Comparison of ENCODE assay signal across 8 cellular contexts in the genomic region with DNA sequence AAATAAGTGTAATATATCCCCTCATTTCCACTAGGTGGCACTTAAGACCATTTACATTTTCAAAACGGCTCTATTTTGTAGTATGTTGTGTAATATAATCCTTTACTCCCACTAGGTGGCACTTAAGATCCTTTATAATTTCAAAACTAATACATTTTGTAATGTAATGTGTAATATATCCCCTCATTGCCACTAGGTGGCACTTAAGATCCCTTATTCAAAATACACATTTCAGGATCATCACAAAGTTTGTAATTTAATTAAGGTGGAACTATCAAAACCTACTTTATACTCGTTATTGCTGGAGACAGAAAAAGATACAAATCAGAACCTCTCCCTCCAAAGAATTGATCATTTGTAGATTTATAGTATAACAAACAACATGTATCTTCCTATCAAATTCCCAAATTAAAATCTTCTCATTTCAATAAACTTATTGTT.
DNase-seq lines count a peak whose midpoint lies in the region; ATAC-seq and TF ChIP-seq lines count a peak whose summit lies in the region.

No MANE protein-coding gene starts in this region.

- no peaks in the 10 kb centered on the region for H3K36me3 ChIP-seq in cardiac muscle cell

- no peak overlapping the region for H3K4me3 Mint-ChIP-seq in activated CD8-positive, alpha-beta T cell treated with anti-CD3 and anti-CD28 coated beads, Interleukin-2, amount 10 ng/mL, durations not matched to agents 7 days and 5 days

- H3K4me1 Mint-ChIP-seq in activated CD8-positive, alpha-beta T cell treated with anti-CD3 and anti-CD28 coated beads, Interleukin-2, amount 10 ng/mL, durations not matched to agents 7 days and 5 days (ENCODE audit: low read depth): no peaks in the 10 kb centered on the region

- TF ChIP-seq CTCF in cardiac muscle cell (IDR thresholded peaks at IDR 0.05; ENCODE audit: low read depth, low read length) (peak; percentile 54), retinal pigment epithelial cell (conservative IDR thresholded peaks at IDR 0.05; ENCODE audit: low read depth, low read length) (peak; percentile 51)

- H3K9me3 Mint-ChIP-seq in activated CD8-positive, alpha-beta T cell treated with anti-CD3 and anti-CD28 coated beads, Interleukin-2, amount 10 ng/mL, durations not matched to agents 7 days and 5 days (ENCODE audit: insufficient read depth): no peaks in the 10 kb centered on the region

- CTCF ChIA-PET in activated CD8-positive, alpha-beta T cell treated with anti-CD3 and anti-CD28 coated beads, Interleukin-2, amount 10 ng/mL, durations not matched to agents 7 days and 5 days (lab: Charles Lee): interaction anchor here (1.3 kb wide), 1 partner anchor 1169 kb away, joined by 3 read pairs; no protein-coding TSS in a partner anchor

- peak; percentile 92 for DNase-seq in DMS 273 (lab: John Stamatoyannopoulos, UW; ENCODE audit: unreplicated experiment)
- DNase-seq in NCI-H2227 (lab: John Stamatoyannopoulos, UW; ENCODE audit: unreplicated experiment): peak; percentile 88
- DNase-seq in activated CD8-positive, alpha-beta T cell treated with anti-CD3 and anti-CD28 coated beads, Interleukin-2, amount 10 ng/mL, durations not matched to agents 7 days and 5 days: no peak
- DNase-seq in cardiac muscle cell (ENCODE audit: low read depth in 1 of 2, low spot score in 1 of 2): peak; percentile 71 to 81
- DNase-seq in retinal pigment epithelial cell (ENCODE audit: low read depth): peak; percentile 61
- DNase-seq in mesenteric fat pad (ENCODE audit: low spot score): no peak

- no peaks in the 10 kb centered on the region for H3K9me3 ChIP-seq in cardiac muscle cell (ENCODE audit: low read depth)

- peak; percentile 98 for ATAC-seq in GM19351 (IDR thresholded peaks at IDR 0.05; ENCODE audit: unreplicated experiment)
- peak; percentile 83 for ATAC-seq in HG03354 (IDR thresholded peaks at IDR 0.05; ENCODE audit: poor library complexity, severe bottlenecking, unreplicated experiment)
- peak; percentile 98 for ATAC-seq in activated CD8-positive, alpha-beta T cell treated with anti-CD3 and anti-CD28 coated beads, Interleukin-2, amount 10 ng/mL, durations not matched to agents 7 days and 5 days

- H3K27ac ChIP-seq in cardiac muscle cell: no peak overlapping the region

- peaks cover 7% of the 10 kb centered on the region for H3K27me3 Mint-ChIP-seq in activated CD8-positive, alpha-beta T cell treated with anti-CD3 and anti-CD28 coated beads, Interleukin-2, amount 10 ng/mL, durations not matched to agents 7 days and 5 days (ENCODE audit: low read depth)

- H3K4me1 ChIP-seq in cardiac muscle cell (ENCODE audit: low read depth): no peaks in the 10 kb centered on the region

- H3K36me3 Mint-ChIP-seq in activated CD8-positive, alpha-beta T cell treated with anti-CD3 and anti-CD28 coated beads, Interleukin-2, amount 10 ng/mL, durations not matched to agents 7 days and 5 days (ENCODE audit: low read depth): no peaks in the 10 kb centered on the region

- H3K4me3 ChIP-seq in cardiac muscle cell: no peak overlapping the region
- no peak overlapping the region for H3K4me3 ChIP-seq in retinal pigment epithelial cell (ENCODE audit: low read length)

- H3K27me3 ChIP-seq in cardiac muscle cell: no peaks in the 10 kb centered on the region

- POLR2A ChIA-PET in activated CD8-positive, alpha-beta T cell treated with anti-CD3 and anti-CD28 coated beads, Interleukin-2, amount 10 ng/mL, durations not matched to agents 7 days and 5 days (lab: Charles Lee): no interaction called here

- no peak overlapping the region for H3K27ac Mint-ChIP-seq in activated CD8-positive, alpha-beta T cell treated with anti-CD3 and anti-CD28 coated beads, Interleukin-2, amount 10 ng/mL, durations not matched to agents 7 days and 5 days

Comparison
In these comparisons a context has a peak if more than half of its experiments do, and no peak if none do; other contexts are left out.
1. DNase-seq: peak in DMS 273 (single experiment), NCI-H2227 (single experiment), cardiac muscle cell (2 of 2) and retinal pigment epithelial cell (single experiment); none in activated CD8-positive, alpha-beta T cell treated with anti-CD3 and anti-CD28 coated beads, Interleukin-2, amount 10 ng/mL, durations not matched to agents 7 days and 5 days (single experiment) and mesenteric fat pad (single experiment).
2. Peak in every context shown above with its lines, with median percentiles within 50 percentile points of each other: ATAC-seq.